In the genomic region with DNA sequence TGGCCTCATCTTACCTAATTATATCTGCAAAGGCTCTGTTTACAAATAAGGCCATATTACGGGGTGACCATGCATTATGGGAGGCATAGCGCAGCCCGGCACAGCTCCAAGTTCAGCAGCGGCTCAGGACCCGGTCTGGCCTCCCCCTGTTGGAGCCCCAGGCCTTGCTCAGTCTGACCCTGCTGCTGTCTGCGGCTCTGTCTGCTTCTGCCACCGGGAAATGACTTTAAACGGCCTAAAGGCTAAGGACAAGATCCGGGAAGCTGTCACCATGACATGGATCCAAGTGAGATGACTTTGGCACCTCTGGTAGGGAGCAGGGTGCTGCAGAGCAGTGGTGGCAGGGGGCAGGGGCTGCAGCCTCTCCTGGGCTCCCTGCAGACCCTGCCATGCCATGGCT, we compare ENCODE assay signal across 3 cellular contexts.
A peak's percentile ranks its signal among the peaks of the same experiment; 100 is the strongest.
TF ChIP-seq lines count a peak whose summit lies in the region.

No MANE protein-coding gene starts in this region.

TF ChIP-seq in HepG2, 621 proteins besides CTCF, POLR2A, EP300 and RAD21:
- TF ChIP-seq, protein P1, sequence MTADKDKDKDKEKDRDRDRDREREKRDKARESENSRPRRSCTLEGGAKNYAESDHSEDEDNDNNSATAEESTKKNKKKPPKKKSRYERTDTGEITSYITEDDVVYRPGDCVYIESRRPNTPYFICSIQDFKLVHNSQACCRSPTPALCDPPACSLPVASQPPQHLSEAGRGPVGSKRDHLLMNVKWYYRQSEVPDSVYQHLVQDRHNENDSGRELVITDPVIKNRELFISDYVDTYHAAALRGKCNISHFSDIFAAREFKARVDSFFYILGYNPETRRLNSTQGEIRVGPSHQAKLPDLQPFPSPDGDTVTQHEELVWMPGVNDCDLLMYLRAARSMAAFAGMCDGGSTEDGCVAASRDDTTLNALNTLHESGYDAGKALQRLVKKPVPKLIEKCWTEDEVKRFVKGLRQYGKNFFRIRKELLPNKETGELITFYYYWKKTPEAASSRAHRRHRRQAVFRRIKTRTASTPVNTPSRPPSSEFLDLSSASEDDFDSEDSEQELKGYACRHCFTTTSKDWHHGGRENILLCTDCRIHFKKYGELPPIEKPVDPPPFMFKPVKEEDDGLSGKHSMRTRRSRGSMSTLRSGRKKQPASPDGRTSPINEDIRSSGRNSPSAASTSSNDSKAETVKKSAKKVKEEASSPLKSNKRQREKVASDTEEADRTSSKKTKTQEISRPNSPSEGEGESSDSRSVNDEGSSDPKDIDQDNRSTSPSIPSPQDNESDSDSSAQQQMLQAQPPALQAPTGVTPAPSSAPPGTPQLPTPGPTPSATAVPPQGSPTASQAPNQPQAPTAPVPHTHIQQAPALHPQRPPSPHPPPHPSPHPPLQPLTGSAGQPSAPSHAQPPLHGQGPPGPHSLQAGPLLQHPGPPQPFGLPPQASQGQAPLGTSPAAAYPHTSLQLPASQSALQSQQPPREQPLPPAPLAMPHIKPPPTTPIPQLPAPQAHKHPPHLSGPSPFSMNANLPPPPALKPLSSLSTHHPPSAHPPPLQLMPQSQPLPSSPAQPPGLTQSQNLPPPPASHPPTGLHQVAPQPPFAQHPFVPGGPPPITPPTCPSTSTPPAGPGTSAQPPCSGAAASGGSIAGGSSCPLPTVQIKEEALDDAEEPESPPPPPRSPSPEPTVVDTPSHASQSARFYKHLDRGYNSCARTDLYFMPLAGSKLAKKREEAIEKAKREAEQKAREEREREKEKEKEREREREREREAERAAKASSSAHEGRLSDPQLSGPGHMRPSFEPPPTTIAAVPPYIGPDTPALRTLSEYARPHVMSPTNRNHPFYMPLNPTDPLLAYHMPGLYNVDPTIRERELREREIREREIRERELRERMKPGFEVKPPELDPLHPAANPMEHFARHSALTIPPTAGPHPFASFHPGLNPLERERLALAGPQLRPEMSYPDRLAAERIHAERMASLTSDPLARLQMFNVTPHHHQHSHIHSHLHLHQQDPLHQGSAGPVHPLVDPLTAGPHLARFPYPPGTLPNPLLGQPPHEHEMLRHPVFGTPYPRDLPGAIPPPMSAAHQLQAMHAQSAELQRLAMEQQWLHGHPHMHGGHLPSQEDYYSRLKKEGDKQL (CRISPR knock-in tag; IDR thresholded peaks at IDR 0.05; ENCODE audit: low read depth), result no peak
- TF ChIP-seq PHF20 (CRISPR knock-in tag; IDR thresholded peaks at IDR 0.05), result no peak
- peak; percentile 13; the same call in 1 of the 2 replicates for TF ChIP-seq NRL (CRISPR knock-in tag; IDR thresholded peaks at IDR 0.05; ENCODE audit: borderline replicate concordance)
- TF ChIP-seq ZNF878 (CRISPR knock-in tag; IDR thresholded peaks at IDR 0.05), result no peak
- TF ChIP-seq, protein P2, sequence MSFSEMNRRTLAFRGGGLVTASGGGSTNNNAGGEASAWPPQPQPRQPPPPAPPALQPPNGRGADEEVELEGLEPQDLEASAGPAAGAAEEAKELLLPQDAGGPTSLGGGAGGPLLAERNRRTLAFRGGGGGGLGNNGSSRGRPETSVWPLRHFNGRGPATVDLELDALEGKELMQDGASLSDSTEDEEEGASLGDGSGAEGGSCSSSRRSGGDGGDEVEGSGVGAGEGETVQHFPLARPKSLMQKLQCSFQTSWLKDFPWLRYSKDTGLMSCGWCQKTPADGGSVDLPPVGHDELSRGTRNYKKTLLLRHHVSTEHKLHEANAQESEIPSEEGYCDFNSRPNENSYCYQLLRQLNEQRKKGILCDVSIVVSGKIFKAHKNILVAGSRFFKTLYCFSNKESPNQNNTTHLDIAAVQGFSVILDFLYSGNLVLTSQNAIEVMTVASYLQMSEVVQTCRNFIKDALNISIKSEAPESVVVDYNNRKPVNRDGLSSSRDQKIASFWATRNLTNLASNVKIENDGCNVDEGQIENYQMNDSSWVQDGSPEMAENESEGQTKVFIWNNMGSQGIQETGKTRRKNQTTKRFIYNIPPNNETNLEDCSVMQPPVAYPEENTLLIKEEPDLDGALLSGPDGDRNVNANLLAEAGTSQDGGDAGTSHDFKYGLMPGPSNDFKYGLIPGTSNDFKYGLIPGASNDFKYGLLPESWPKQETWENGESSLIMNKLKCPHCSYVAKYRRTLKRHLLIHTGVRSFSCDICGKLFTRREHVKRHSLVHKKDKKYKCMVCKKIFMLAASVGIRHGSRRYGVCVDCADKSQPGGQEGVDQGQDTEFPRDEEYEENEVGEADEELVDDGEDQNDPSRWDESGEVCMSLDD (CRISPR knock-in tag; IDR thresholded peaks at IDR 0.05; ENCODE audit: borderline replicate concordance), result no peak
- no peak for TF ChIP-seq KLF12 (CRISPR knock-in tag; IDR thresholded peaks at IDR 0.05; ENCODE audit: borderline replicate concordance)
- TF ChIP-seq SIN3B (IDR thresholded peaks at IDR 0.05; ENCODE audit: low read length), result no peak
TF ChIP-seq in HepG2: peak in this region for 1.

TF ChIP-seq in K562, 482 proteins besides CTCF, POLR2A, EP300 and RAD21 (continued from another document):
- TF ChIP-seq, protein P3, sequence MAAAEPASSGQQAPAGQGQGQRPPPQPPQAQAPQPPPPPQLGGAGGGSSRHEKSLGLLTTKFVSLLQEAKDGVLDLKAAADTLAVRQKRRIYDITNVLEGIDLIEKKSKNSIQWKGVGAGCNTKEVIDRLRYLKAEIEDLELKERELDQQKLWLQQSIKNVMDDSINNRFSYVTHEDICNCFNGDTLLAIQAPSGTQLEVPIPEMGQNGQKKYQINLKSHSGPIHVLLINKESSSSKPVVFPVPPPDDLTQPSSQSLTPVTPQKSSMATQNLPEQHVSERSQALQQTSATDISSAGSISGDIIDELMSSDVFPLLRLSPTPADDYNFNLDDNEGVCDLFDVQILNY (CRISPR knock-in tag; IDR thresholded peaks at IDR 0.05), result no peak
- TF ChIP-seq, protein P4, sequence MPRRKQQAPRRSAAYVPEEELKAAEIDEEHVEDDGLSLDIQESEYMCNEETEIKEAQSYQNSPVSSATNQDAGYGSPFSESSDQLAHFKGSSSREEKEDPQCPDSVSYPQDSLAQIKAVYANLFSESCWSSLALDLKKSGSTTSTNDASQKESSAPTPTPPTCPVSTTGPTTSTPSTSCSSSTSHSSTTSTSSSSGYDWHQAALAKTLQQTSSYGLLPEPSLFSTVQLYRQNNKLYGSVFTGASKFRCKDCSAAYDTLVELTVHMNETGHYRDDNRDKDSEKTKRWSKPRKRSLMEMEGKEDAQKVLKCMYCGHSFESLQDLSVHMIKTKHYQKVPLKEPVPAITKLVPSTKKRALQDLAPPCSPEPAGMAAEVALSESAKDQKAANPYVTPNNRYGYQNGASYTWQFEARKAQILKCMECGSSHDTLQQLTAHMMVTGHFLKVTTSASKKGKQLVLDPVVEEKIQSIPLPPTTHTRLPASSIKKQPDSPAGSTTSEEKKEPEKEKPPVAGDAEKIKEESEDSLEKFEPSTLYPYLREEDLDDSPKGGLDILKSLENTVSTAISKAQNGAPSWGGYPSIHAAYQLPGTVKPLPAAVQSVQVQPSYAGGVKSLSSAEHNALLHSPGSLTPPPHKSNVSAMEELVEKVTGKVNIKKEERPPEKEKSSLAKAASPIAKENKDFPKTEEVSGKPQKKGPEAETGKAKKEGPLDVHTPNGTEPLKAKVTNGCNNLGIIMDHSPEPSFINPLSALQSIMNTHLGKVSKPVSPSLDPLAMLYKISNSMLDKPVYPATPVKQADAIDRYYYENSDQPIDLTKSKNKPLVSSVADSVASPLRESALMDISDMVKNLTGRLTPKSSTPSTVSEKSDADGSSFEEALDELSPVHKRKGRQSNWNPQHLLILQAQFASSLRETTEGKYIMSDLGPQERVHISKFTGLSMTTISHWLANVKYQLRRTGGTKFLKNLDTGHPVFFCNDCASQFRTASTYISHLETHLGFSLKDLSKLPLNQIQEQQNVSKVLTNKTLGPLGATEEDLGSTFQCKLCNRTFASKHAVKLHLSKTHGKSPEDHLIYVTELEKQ (CRISPR knock-in tag; IDR thresholded peaks at IDR 0.05), result no peak
- no peak for TF ChIP-seq GTF2F1 (IDR thresholded peaks at IDR 0.05; ENCODE audit: low read depth, low read length)
- TF ChIP-seq RBM34 (IDR thresholded peaks at IDR 0.05; ENCODE audit: borderline replicate concordance, insufficient read depth, low read length), result no peak
- TF ChIP-seq CCAR2 (IDR thresholded peaks at IDR 0.05; ENCODE audit: low read depth, low read length), result no peak
- peak; percentile 25 for TF ChIP-seq HMGN3 (IDR thresholded peaks at IDR 0.05; ENCODE audit: borderline replicate concordance, extremely low read depth, insufficient read length, low read depth, low read length)
- TF ChIP-seq, protein P5, sequence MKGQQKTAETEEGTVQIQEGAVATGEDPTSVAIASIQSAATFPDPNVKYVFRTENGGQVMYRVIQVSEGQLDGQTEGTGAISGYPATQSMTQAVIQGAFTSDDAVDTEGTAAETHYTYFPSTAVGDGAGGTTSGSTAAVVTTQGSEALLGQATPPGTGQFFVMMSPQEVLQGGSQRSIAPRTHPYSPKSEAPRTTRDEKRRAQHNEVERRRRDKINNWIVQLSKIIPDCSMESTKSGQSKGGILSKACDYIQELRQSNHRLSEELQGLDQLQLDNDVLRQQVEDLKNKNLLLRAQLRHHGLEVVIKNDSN (CRISPR knock-in tag; IDR thresholded peaks at IDR 0.05), result peak; percentile 36; the same call in 1 of the 2 replicates
- no peak for TF ChIP-seq KHSRP (IDR thresholded peaks at IDR 0.05)
- TF ChIP-seq, protein P6, sequence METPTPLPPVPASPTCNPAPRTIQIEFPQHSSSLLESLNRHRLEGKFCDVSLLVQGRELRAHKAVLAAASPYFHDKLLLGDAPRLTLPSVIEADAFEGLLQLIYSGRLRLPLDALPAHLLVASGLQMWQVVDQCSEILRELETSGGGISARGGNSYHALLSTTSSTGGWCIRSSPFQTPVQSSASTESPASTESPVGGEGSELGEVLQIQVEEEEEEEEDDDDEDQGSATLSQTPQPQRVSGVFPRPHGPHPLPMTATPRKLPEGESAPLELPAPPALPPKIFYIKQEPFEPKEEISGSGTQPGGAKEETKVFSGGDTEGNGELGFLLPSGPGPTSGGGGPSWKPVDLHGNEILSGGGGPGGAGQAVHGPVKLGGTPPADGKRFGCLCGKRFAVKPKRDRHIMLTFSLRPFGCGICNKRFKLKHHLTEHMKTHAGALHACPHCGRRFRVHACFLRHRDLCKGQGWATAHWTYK (CRISPR knock-in tag; IDR thresholded peaks at IDR 0.05), result no peak

TF ChIP-seq in HEK293T, 16 proteins besides CTCF, POLR2A, EP300 and RAD21 (continued from another document):
- TF ChIP-seq, protein P7, sequence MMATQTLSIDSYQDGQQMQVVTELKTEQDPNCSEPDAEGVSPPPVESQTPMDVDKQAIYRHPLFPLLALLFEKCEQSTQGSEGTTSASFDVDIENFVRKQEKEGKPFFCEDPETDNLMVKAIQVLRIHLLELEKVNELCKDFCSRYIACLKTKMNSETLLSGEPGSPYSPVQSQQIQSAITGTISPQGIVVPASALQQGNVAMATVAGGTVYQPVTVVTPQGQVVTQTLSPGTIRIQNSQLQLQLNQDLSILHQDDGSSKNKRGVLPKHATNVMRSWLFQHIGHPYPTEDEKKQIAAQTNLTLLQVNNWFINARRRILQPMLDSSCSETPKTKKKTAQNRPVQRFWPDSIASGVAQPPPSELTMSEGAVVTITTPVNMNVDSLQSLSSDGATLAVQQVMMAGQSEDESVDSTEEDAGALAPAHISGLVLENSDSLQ (IDR thresholded peaks at IDR 0.05), result no peak
- no peak for TF ChIP-seq FOXA1 (IDR thresholded peaks at IDR 0.05)
- no peak for TF ChIP-seq LEF1 (IDR thresholded peaks at IDR 0.05; ENCODE audit: borderline replicate concordance)
- no peak for TF ChIP-seq L3MBTL2 (conservative IDR thresholded peaks at IDR 0.05)
- TF ChIP-seq SUZ12 (IDR thresholded peaks at IDR 0.05), result no peak
- TF ChIP-seq BHLHE40 (IDR thresholded peaks at IDR 0.05; ENCODE audit: borderline replicate concordance), result no peak
- TF ChIP-seq TARDBP (IDR thresholded peaks at IDR 0.05), result no peak
- no peak for TF ChIP-seq NFRKB (IDR thresholded peaks at IDR 0.05)
- no peak for TF ChIP-seq FOXK2 (IDR thresholded peaks at IDR 0.05)
- TF ChIP-seq SP1 (IDR thresholded peaks at IDR 0.05), result no peak
- no peak for TF ChIP-seq ZNF384 (IDR thresholded peaks at IDR 0.05)
- TF ChIP-seq CTBP1 (IDR thresholded peaks at IDR 0.05; ENCODE audit: borderline replicate concordance), result no peak
- no peak for TF ChIP-seq ARNT (IDR thresholded peaks at IDR 0.05)
- TF ChIP-seq ELF4 (IDR thresholded peaks at IDR 0.05), result no peak
- TF ChIP-seq HDGF (IDR thresholded peaks at IDR 0.05; ENCODE audit: borderline replicate concordance), result no peak
